In the genomic region with DNA sequence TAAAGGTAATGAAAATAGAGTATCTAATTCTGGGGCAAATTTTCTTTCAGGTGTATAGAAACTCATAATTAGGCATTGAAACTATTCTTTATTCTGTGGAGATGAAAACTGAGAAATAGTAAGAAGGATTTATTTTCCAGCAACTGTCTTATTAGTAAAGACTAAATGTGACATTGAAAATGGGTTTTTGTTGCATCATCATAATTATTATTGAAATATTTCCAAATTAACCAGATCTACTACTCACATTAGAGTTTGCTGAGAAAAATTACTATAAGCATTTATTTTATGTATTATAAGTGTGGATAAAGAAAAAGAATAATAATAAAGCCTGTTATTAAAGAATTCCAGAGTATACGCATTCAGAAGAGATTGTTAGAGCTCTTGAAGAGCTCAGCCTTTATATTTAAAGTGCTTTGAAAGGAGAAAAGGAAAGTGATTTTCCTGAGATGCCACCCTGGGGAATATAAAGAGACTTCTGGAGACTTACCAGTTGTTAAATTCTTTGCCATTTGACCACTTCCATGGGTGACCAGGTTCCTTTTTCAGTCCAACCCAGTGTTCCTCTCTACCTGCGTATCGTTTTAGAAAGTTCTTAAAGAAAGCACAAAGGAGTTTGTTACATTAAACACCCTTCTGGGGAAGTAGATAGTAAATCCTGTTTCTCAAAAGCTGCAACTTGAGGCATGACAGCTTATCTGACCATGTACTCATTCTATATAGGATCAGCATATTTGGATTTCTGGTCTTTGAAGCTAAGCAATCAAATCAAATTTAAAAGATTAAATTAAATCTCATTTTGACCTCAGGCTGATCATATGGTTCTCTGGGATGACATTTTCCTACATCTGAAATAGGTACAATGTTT, we compare ENCODE assay signal across 19 cellular contexts. TPM values are rescaled to one million over a fixed set of nuclear protein-coding genes. Genes with fewer than 3 reads are reported as not detected.
DNase-seq lines count a peak whose midpoint lies in the region; ATAC-seq, FAIRE-seq and TF ChIP-seq lines count a peak whose summit lies in the region.
"Had no signal": no experiment of that assay in that cellular context is flagged by ENCODE, and none has a peak within 500 bp of the region (broad histone marks: within the 10 kb centered on the region; RNA-seq: fewer than 3 reads in every experiment).

No MANE protein-coding gene starts in this region.

- H3K4me3 Mint-ChIP-seq in activated T-cell treated with anti-CD3 and anti-CD28 coated beads, Interleukin-2, amount 50 U/mL, for 72 hours = peak overlapping the region; percentile 79 to 100
- peak overlapping the region; percentile 86 to 89 for H3K4me3 Mint-ChIP-seq in stimulated activated naive CD8-positive, alpha-beta T cell treated with anti-CD3 and anti-CD28 coated beads, Interleukin-15, amount 100 ng/mL, for 72 hours
- H3K4me3 Mint-ChIP-seq: CD14-positive monocyte, WTC11 had no signal

- H3K9me3 Mint-ChIP-seq in activated T-cell treated with anti-CD3 and anti-CD28 coated beads, Interleukin-2, amount 50 U/mL, for 72 hours = no peaks in the 10 kb centered on the region
- H3K9me3 Mint-ChIP-seq in stimulated activated naive CD8-positive, alpha-beta T cell treated with anti-CD3 and anti-CD28 coated beads, Interleukin-15, amount 100 ng/mL, for 72 hours = no peaks in the 10 kb centered on the region
- H3K9me3 Mint-ChIP-seq: WTC11 had no signal

- RAD21 ChIA-PET in GM12878 (lab: Charles Lee; ENCODE audit: unreplicated experiment) = interaction anchor here (0.9 to 17.5 kb wide), 4 partner anchors 8 to 43 kb away, joined by 4 to 577 read pairs (median 70); no protein-coding TSS in a partner anchor

- H4K20me1 ChIP-seq in PC-9 (ENCODE audit: insufficient read depth) (no peaks in the 10 kb centered on the region), GM12878 (ENCODE audit: control insufficient read depth, insufficient read depth) (no peaks in the 10 kb centered on the region)

- peaks cover 36 to 60% of the 10 kb centered on the region in 2 donors for H3K36me3 Mint-ChIP-seq in activated T-cell treated with anti-CD3 and anti-CD28 coated beads, Interleukin-2, amount 50 U/mL, for 72 hours (ENCODE audit: insufficient read depth in 2 of 2)
- H3K36me3 Mint-ChIP-seq: WTC11 had no signal

- H3K4me3 ChIP-seq in PC-9 (no peak overlapping the region), GM12878 (no peak overlapping the region)
- H3K4me3 ChIP-seq: colonic mucosa, right lobe of liver, SJCRH30 had no signal

- no peak for DNase-seq in activated T-cell treated with anti-CD3 and anti-CD28 coated beads, Interleukin-2, amount 50 U/mL, for 72 hours
- DNase-seq in activated T-cell treated with anti-CD3 and anti-CD28 coated beads, Interleukin-2, amount 50 U/mL, for 48 hours = no peak
- DNase-seq in PC-9 = no peak
- DNase-seq in GM12878 (ENCODE audit: low read depth, low spot score) = no peak
- no peak for DNase-seq in stimulated activated naive CD8-positive, alpha-beta T cell treated with anti-CD3 and anti-CD28 coated beads, Interleukin-15, amount 100 ng/mL, for 72 hours
- DNase-seq in HPDE6-E6E7 (ENCODE audit: extremely low spot score) = no peak
- no peak for DNase-seq in RCC 7860 (ENCODE audit: low spot score)
- no peak for DNase-seq in SHP77 treated with DMSO at 0.1 percent for 48 hours (lab: John Stamatoyannopoulos, UW)
- DNase-seq: brain microvascular endothelial cell, colonic mucosa, GF-D8, NCI-H187 treated with DMSO at 0.1 percent for 48 hours, NCI-H226, right lobe of liver, SJCRH30 had no signal

- H3K9ac ChIP-seq in GM12878 (ENCODE audit: control insufficient read depth, insufficient read depth, low read length) = no peak overlapping the region

- H3K4me1 ChIP-seq in PC-9 (replicated peaks; ENCODE audit: insufficient read depth) (peaks cover 9% of the 10 kb centered on the region; the same call in 1 of the 2 replicates), GM12878 (ENCODE audit: control insufficient read depth, insufficient read depth, low read length) (no peaks in the 10 kb centered on the region)
- H3K4me1 ChIP-seq: colonic mucosa, SJCRH30 had no signal

- CTCF ChIA-PET in PC-9 (lab: Charles Lee) = interaction anchor here (0.6 kb wide), 1 partner anchor 391 kb away, joined by 8 read pairs; no protein-coding TSS in a partner anchor
- CTCF ChIA-PET in GM12878 (lab: Yijun Ruan, JAX) = interaction anchor here (1.0 to 19.3 kb wide), 6 partner anchors 12 to 104 kb away, joined by 3 to 835 read pairs (median 5); no protein-coding TSS in a partner anchor

- H3K27me3 ChIP-seq in PC-9 (ENCODE audit: insufficient read depth, low read depth) (no peaks in the 10 kb centered on the region), GM12878 (replicated peaks in 1 of 2; ENCODE audit: control insufficient read depth in 2 of 2, insufficient read depth in 2 of 2, low read length in 1 of 2) (no peaks in the 10 kb centered on the region)
- H3K27me3 ChIP-seq: brain microvascular endothelial cell, colonic mucosa, right lobe of liver, SJCRH30 had no signal

- H3K79me2 ChIP-seq in PC-9 (ENCODE audit: low read depth) (no peaks in the 10 kb centered on the region), GM12878 (ENCODE audit: control insufficient read depth, insufficient read depth, low read length) (peaks cover 27% of the 10 kb centered on the region)

- TF ChIP-seq EP300 in GM12878 (IDR thresholded peaks at IDR 0.05; ENCODE audit: borderline replicate concordance in 1 of 2, control insufficient read depth in 1 of 2, low read depth in 2 of 2, low read length in 2 of 2) = no peak

- H3K27ac Mint-ChIP-seq in activated T-cell treated with anti-CD3 and anti-CD28 coated beads, Interleukin-2, amount 50 U/mL, for 72 hours = peak overlapping the region; percentile 98
- H3K27ac Mint-ChIP-seq in stimulated activated naive CD8-positive, alpha-beta T cell treated with anti-CD3 and anti-CD28 coated beads, Interleukin-15, amount 100 ng/mL, for 72 hours = peak overlapping the region; percentile 54 to 91
- H3K27ac Mint-ChIP-seq: CD14-positive monocyte, WTC11 had no signal

- TF ChIP-seq CTCF in PC-9 (conservative IDR thresholded peaks at IDR 0.05) (no peak), GM12878 (IDR thresholded peaks at IDR 0.05 in 2 of 3, conservative IDR thresholded peaks at IDR 0.05 in 1 of 3; ENCODE audit: control insufficient read depth in 2 of 3, extremely low read depth in 1 of 3, insufficient read depth in 1 of 3, low read depth in 3 of 3, low read length in 3 of 3) (no peak)

- no TSS peak for BruUV-seq in PC-9 (replicated peaks; lab: Mats Ljungman, UMichigan)
- BruUV-seq in GM12878 (replicated peaks; lab: Mats Ljungman, UMichigan) = no TSS peak

- H3F3A ChIP-seq in PC-9 (ENCODE audit: insufficient read depth, low read depth) = no peaks in the 10 kb centered on the region

- TF ChIP-seq POLR2A in GM12878 (IDR thresholded peaks at IDR 0.05; ENCODE audit: low read depth, low read length) = no peak

- 0 out of 2 replicates have a peak overlapping the region, but pooled peaks have one; percentile 13 for H2AFZ ChIP-seq in PC-9
- H2AFZ ChIP-seq in GM12878 (ENCODE audit: control insufficient read depth, low read depth, low read length) = no peak overlapping the region

- H3K27ac ChIP-seq in PC-9 (no peak overlapping the region), GM12878 (ENCODE audit: control insufficient read depth, insufficient read depth) (no peak overlapping the region)
- H3K27ac ChIP-seq: brain microvascular endothelial cell, colonic mucosa, right lobe of liver, SJCRH30 had no signal

- WGBS in GM12878 (ENCODE audit: insufficient coverage, insufficient replicate concordance, low lambda C conversion rate, missing lambda C conversion rate) = 96% methylated on average over 3 of the region's 3 CpGs

- POLR2A ChIA-PET in PC-9 (lab: Charles Lee; ENCODE audit: unreplicated experiment) = no interaction called here
- POLR2A ChIA-PET in GM12878 (lab: Charles Lee) = interaction anchor here (0.8 to 1.7 kb wide), 3 partner anchors 11 to 43 kb away, joined by 3 to 7 read pairs (median 6); no protein-coding TSS in a partner anchor

- intact Hi-C loops in PC-9 (cut with micrococcal nuclease; ENCODE audit: unreplicated experiment) (loop anchor here (5.0 to 10.0 kb wide), 5 partner anchors 258 to 1733 kb away; partner anchors contain the start of genes CLEC12B, CLEC9A, GABARAPL1 and STYK1), GM12878 (cut with micrococcal nuclease; ENCODE audit: unreplicated experiment) (loop anchor here (5.0 kb wide), 1 partner anchor 113 kb away; the partner anchor contains the start of gene CLEC2B)

- no peaks in the 10 kb centered on the region for H3K9me2 ChIP-seq in PC-9 (ENCODE audit: insufficient read depth)

- no peak for FAIRE-seq in GM12878 (lab: Jason Lieb, UNC)
- FAIRE-seq in RCC 7860 (lab: Jason Lieb, UNC) = no peak

- H3K4me2 ChIP-seq in PC-9 = no peak overlapping the region
- H3K4me2 ChIP-seq in GM12878 (ENCODE audit: control insufficient read depth, insufficient read depth) = no peak overlapping the region; the same call in 1 of the 2 replicates

- in situ Hi-C loops in GM12878 (cut with MboI) = loop anchor here (5.0 kb wide), 1 partner anchor 43 kb away; no protein-coding TSS in a partner anchor

- H3K36me3 ChIP-seq in PC-9 (ENCODE audit: low read depth) (no peaks in the 10 kb centered on the region), GM12878 (ENCODE audit: control insufficient read depth in 2 of 2, insufficient read depth in 2 of 2, low read length in 1 of 2) (peaks cover 0 to 14% of the 10 kb centered on the region in 2 experiments; a peak in 3 of 4 replicates)
- H3K36me3 ChIP-seq: brain microvascular endothelial cell, colonic mucosa, right lobe of liver, SJCRH30 had no signal

- no peaks in the 10 kb centered on the region for H3K9me3 ChIP-seq in PC-9 (ENCODE audit: insufficient read depth, low read depth)
- no peaks in the 10 kb centered on the region for H3K9me3 ChIP-seq in GM12878 (replicated peaks; ENCODE audit: control insufficient read depth, insufficient read depth, low read length)
- H3K9me3 ChIP-seq: colonic mucosa, right lobe of liver, SJCRH30 had no signal

- H3K27me3 Mint-ChIP-seq in activated T-cell treated with anti-CD3 and anti-CD28 coated beads, Interleukin-2, amount 50 U/mL, for 72 hours (ENCODE audit: low read depth) = no peaks in the 10 kb centered on the region
- H3K27me3 Mint-ChIP-seq in stimulated activated naive CD8-positive, alpha-beta T cell treated with anti-CD3 and anti-CD28 coated beads, Interleukin-15, amount 100 ng/mL, for 72 hours = no peaks in the 10 kb centered on the region

- SMC1A ChIA-PET in GM12878 (lab: Charles Lee; ENCODE audit: uncharacterized antibody, unreplicated experiment) = interaction anchor here (1.1 to 22.8 kb wide), 7 partner anchors 7 to 114 kb away, joined by 3 to 814 read pairs (median 4); partner anchors contain the start of gene CD69

- no peak for TF ChIP-seq RAD21 in GM12878 (IDR thresholded peaks at IDR 0.05; ENCODE audit: insufficient read depth, low read depth, low read length)

- ATAC-seq in activated T-cell treated with anti-CD3 and anti-CD28 coated beads, Interleukin-2, amount 50 U/mL, for 72 hours (replicated peaks in 1 of 2) = no peak
- ATAC-seq in GM12878 = no peak
- no peak for ATAC-seq in stimulated activated naive CD8-positive, alpha-beta T cell treated with anti-CD3 and anti-CD28 coated beads, Interleukin-15, amount 100 ng/mL, for 72 hours
- ATAC-seq: right lobe of liver, WTC11 had no signal

- peaks cover 55% of the 10 kb centered on the region for H3K4me1 Mint-ChIP-seq in activated T-cell treated with anti-CD3 and anti-CD28 coated beads, Interleukin-2, amount 50 U/mL, for 72 hours (ENCODE audit: low read depth)
- peaks cover 51% of the 10 kb centered on the region for H3K4me1 Mint-ChIP-seq in stimulated activated naive CD8-positive, alpha-beta T cell treated with anti-CD3 and anti-CD28 coated beads, Interleukin-15, amount 100 ng/mL, for 72 hours

RNA-seq across cellular contexts. Expression of gene CD69, which starts 6.4 kb away (rescaled TPM):
- 100 to 1,000 TPM; 126 to 158 TPM for total RNA-seq in activated T-cell treated with anti-CD3 and anti-CD28 coated beads, Interleukin-2, amount 50 U/mL, for 72 hours
- total RNA-seq in PC-9 (2021) (not detected in 2 replicates), GM12878 (2014; rRNA removed) (15.0 and 23.3 TPM in 2 replicates), GM12878 (2014; rRNA removed; fragmentation: Illumina TruSeq; extraction: Trizol) (18.2 and 21.8 TPM in 2 replicates), GM12878 (2021) (10.8 and 12.4 TPM in 2 replicates)
- 224 and 241 TPM in 2 replicates for total RNA-seq in GM12878 (2013; cell fraction: nucleolus; rRNA removed)
- polyA plus RNA-seq in GM12878 (2011; ENCODE audit: low read depth) = 20.1 TPM
- polyA plus RNA-seq in GM12878 (2011; rRNA removed) (156 and 338 TPM in 2 replicates), GM12878 (2014; fragmentation: Illumina TruSeq; extraction: Trizol) (10.3 and 22.3 TPM in 2 replicates), GM12878 (2014; fragmentation: Nextera tagmentation; extraction: Ambion mirVana) (10 to 100 TPM; 32.9 to 55.7 TPM), GM12878 (2014; rRNA removed) (7.9 and 15.0 TPM in 2 replicates), GM12878 (2016; fragmentation: Nextera tagmentation; extraction: Ambion mirVana) (1 to 10 TPM; 7.3 to 8.0 TPM)
- 40.2 and 51.7 TPM in 2 replicates for polyA plus RNA-seq in GM12878 (2011; cell fraction: cytosol; rRNA removed)
- polyA plus RNA-seq in GM12878 (2011; cell fraction: nucleus; rRNA removed) = 75.4 and 142 TPM in 2 replicates
- polyA plus RNA-seq in GM12878 (2012) = 23.3 and 64.7 TPM in 2 replicates
- 172 and 240 TPM in 2 replicates for polyA minus RNA-seq in GM12878 (2011; rRNA and poly(A)+ RNA removed)
- polyA minus RNA-seq in GM12878 (2011; cell fraction: cytosol; rRNA and poly(A)+ RNA removed) = 37.4 and 42.2 TPM in 2 replicates
- polyA minus RNA-seq in GM12878 (2011; cell fraction: nucleus; rRNA and poly(A)+ RNA removed) = 166 and 176 TPM in 2 replicates
- total RNA-seq: SJCRH30 had no signal
- polyA plus RNA-seq: AG04450 had no signal

RNA-seq across cellular contexts. Expression of gene CLECL1, which starts 21.4 kb away (rescaled TPM):
- total RNA-seq in activated T-cell treated with anti-CD3 and anti-CD28 coated beads, Interleukin-2, amount 50 U/mL, for 72 hours = 10 to 100 TPM; 11.5 to 13.8 TPM
- total RNA-seq in PC-9 (2021) (not detected in 2 replicates), GM12878 (2014; rRNA removed) (25.0 and 25.9 TPM in 2 replicates), GM12878 (2014; rRNA removed; fragmentation: Illumina TruSeq; extraction: Trizol) (43.7 and 44.2 TPM in 2 replicates), GM12878 (2021) (29.0 and 33.6 TPM in 2 replicates)
- total RNA-seq in GM12878 (2013; cell fraction: nucleolus; rRNA removed) = 0.92 and 0.98 TPM in 2 replicates
- 95.5 TPM for polyA plus RNA-seq in GM12878 (2011; ENCODE audit: low read depth)
- polyA plus RNA-seq in GM12878 (2011; rRNA removed) (4.6 and 7.9 TPM in 2 replicates), GM12878 (2014; fragmentation: Illumina TruSeq; extraction: Trizol) (48.6 and 53.9 TPM in 2 replicates), GM12878 (2014; fragmentation: Nextera tagmentation; extraction: Ambion mirVana) (10 to 100 TPM; 53.3 to 56.5 TPM), GM12878 (2014; rRNA removed) (35.7 and 37.8 TPM in 2 replicates), GM12878 (2016; fragmentation: Nextera tagmentation; extraction: Ambion mirVana) (10 to 100 TPM; 50.9 to 52.9 TPM)
- 1.9 and 2.1 TPM in 2 replicates for polyA plus RNA-seq in GM12878 (2011; cell fraction: cytosol; rRNA removed)
- 1.6 and 3.5 TPM in 2 replicates for polyA plus RNA-seq in GM12878 (2011; cell fraction: nucleus; rRNA removed)
- polyA plus RNA-seq in GM12878 (2012) = 87.0 and 87.9 TPM in 2 replicates
- polyA minus RNA-seq in GM12878 (2011; rRNA and poly(A)+ RNA removed) = 0.88 and 2.4 TPM in 2 replicates
- polyA minus RNA-seq in GM12878 (2011; cell fraction: cytosol; rRNA and poly(A)+ RNA removed) = 2.4 TPM in 1 of 2 replicates, not detected in the other
- 1.8 and 3.0 TPM in 2 replicates for polyA minus RNA-seq in GM12878 (2011; cell fraction: nucleus; rRNA and poly(A)+ RNA removed)
- total RNA-seq: SJCRH30, temporal lobe, WTC11 had no signal
- polyA plus RNA-seq: AG04450 had no signal

Comparison
In these comparisons a context has a peak if more than half of its experiments do, and no peak if none do; other contexts are left out.
1. RNA of gene CD69, which starts 6.4 kb away (total RNA-seq): 126 to 158 TPM in activated T-cell treated with anti-CD3 and anti-CD28 coated beads, Interleukin-2, amount 50 U/mL, for 72 hours and 10.8 to 241 TPM in GM12878; not detected in PC-9; every median in the first group is over 10 times any median in the second.